In the genomic region with DNA sequence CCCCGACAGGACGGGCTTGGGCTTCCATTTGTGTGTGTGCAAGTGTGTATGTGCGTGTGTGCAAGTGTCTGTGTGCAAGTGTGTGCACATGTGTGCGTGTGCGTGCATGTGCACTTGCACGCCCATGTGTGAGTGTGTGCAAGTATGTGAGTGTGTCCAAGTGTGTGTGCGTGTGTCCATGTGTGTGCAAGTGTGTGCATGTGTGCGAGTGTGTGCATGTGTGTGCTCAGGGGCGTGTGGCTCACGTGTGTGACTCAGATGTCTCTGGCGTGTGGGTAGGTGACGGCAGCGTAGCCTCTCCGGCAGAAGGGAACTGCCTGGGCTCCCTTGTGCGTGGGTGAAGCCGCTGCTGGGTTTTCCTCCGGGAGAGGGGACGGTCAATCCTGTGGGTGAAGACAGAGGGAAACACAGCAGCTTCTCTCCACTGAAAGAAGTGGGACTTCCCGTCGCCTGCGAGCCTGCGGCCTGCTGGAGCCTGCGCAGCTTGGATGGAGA, we compare ENCODE assay signal across 10 cellular contexts. TPM values are rescaled to one million over a fixed set of nuclear protein-coding genes. Genes with fewer than 3 reads are reported as not detected.
DNase-seq lines count a peak whose midpoint lies in the region; ATAC-seq, FAIRE-seq and TF ChIP-seq lines count a peak whose summit lies in the region.
"Had no signal": no experiment of that assay in that cellular context is flagged by ENCODE, and none has a peak within 500 bp of the region (broad histone marks: within the 10 kb centered on the region; RNA-seq: fewer than 3 reads in every experiment).

No MANE protein-coding gene starts in this region.

- H3K4me1 ChIP-seq in DND-41 (ENCODE audit: insufficient read depth, low read length) (peaks cover 23% of the 10 kb centered on the region), HUES64 (ENCODE audit: insufficient read depth, low read length) (no peaks in the 10 kb centered on the region), H1 (replicated peaks in 1 of 4; ENCODE audit: control insufficient read depth in 3 of 4, insufficient read depth in 4 of 4, low read length in 3 of 4) (peaks cover 0 to 25% (median 9%) of the 10 kb centered on the region in 4 experiments; a peak in 5 of 7 replicates)

- no peaks in the 10 kb centered on the region; the same call in 1 of the 2 replicates for H3K79me1 ChIP-seq in H1 (ENCODE audit: low read depth, low read length)

- no peak for DNase-seq in DND-41
- DNase-seq in H1 (ENCODE audit: low read depth in 1 of 2, low spot score in 2 of 2) = no peak
- peak; percentile 29 for DNase-seq in occipital lobe (lab: John Stamatoyannopoulos, UW)
- DNase-seq in midbrain (lab: John Stamatoyannopoulos, UW) = no peak
- DNase-seq in DMS53 treated with DMSO at 0.1 percent for 48 hours (lab: John Stamatoyannopoulos, UW; ENCODE audit: unreplicated experiment) = no peak
- DNase-seq: KBM-7, NCI-H2171 had no signal

- H3K27ac ChIP-seq in DND-41 (ENCODE audit: low read length) (no peak overlapping the region), HUES64 (ENCODE audit: low read depth, low read length) (no peak overlapping the region), H1 (ENCODE audit: low read depth, low read length) (no peak overlapping the region)
- H3K27ac ChIP-seq: gastroesophageal sphincter had no signal

- 0 out of 2 replicates have a peak overlapping the region, but pooled peaks have one; percentile 28 for H2BK20ac ChIP-seq in H1 (ENCODE audit: low read length)

- H3K23me2 ChIP-seq in H1 (ENCODE audit: low read depth, low read length) = peaks cover 10% of the 10 kb centered on the region

- H4K8ac ChIP-seq in H1 (ENCODE audit: extremely low read depth, insufficient read depth, low read length) = no peak overlapping the region

- H3K36me3 ChIP-seq in DND-41 (ENCODE audit: insufficient read depth, low read length) = no peaks in the 10 kb centered on the region
- H3K36me3 ChIP-seq in HUES64 (ENCODE audit: insufficient read depth, low read length) = no peaks in the 10 kb centered on the region
- H3K36me3 ChIP-seq in H1 (ENCODE audit: control insufficient read depth in 2 of 4, insufficient read depth in 4 of 4, low read length in 3 of 4) = no peaks in the 10 kb centered on the region
- H3K36me3 ChIP-seq: gastroesophageal sphincter had no signal

- TF ChIP-seq POLR2A in H1 (IDR thresholded peaks at IDR 0.05; ENCODE audit: control extremely low read depth in 1 of 2, low read depth in 2 of 2, low read length in 2 of 2) = no peak

- H3K18ac ChIP-seq in H1 (ENCODE audit: extremely low read depth, low read length) = 0 out of 2 replicates have a peak overlapping the region, but pooled peaks have one; percentile 71

- H2BK5ac ChIP-seq in H1 (ENCODE audit: low read depth, low read length) = no peak overlapping the region

- TF ChIP-seq EP300 in H1 (IDR thresholded peaks at IDR 0.05; ENCODE audit: borderline replicate concordance in 1 of 2, low read depth in 2 of 2, low read length in 2 of 2) = no peak

- POLR2A ChIA-PET in H1 (lab: Charles Lee; ENCODE audit: partially characterized antibody) = interaction anchor here (1.4 to 2.9 kb wide), 3 partner anchors 121 to 192 kb away, joined by 3 to 23 read pairs (median 5); partner anchors contain the start of gene PYCARD

- no peak overlapping the region for H3K56ac ChIP-seq in H1 (replicated peaks; ENCODE audit: insufficient read length, low read depth, low read length)

- no peak overlapping the region for H3K23ac ChIP-seq in H1 (ENCODE audit: insufficient read length)

- H3K4me2 ChIP-seq in DND-41 (ENCODE audit: insufficient read depth, low read length) = peak overlapping the region; percentile 76
- peak overlapping the region; percentile 62 to 85 for H3K4me2 ChIP-seq in H1 (ENCODE audit: insufficient read depth in 1 of 2, low read depth in 2 of 2, low read length in 2 of 2)

- no peak overlapping the region for H2BK15ac ChIP-seq in H1 (ENCODE audit: low read length)

- peak overlapping the region in 1 of 2 experiments; percentile 60; a peak in 2 of 4 replicates for H3K4me3 ChIP-seq in DND-41 (ENCODE audit: low read depth in 1 of 2, low read length in 2 of 2)
- H3K4me3 ChIP-seq in HUES64 (ENCODE audit: low read length) = peak overlapping the region; percentile 30; the same call in 1 of the 2 replicates
- H3K4me3 ChIP-seq in H1 (ENCODE audit: extremely low read depth in 1 of 4, insufficient read depth in 2 of 4, low read depth in 3 of 4, low read length in 4 of 4) = peak overlapping the region; percentile 39 to 66 (median 42); a peak in 7 of 8 replicates

- ATAC-seq in DND-41 (ENCODE audit: insufficient read depth, low read depth) (no peak), HG03521 (IDR thresholded peaks at IDR 0.05; ENCODE audit: unreplicated experiment) (no peak)
- ATAC-seq: gastroesophageal sphincter had no signal

- no peak overlapping the region for H4K91ac ChIP-seq in H1 (replicated peaks; ENCODE audit: insufficient read length, low read length)

- H4K20me1 ChIP-seq in DND-41 (ENCODE audit: insufficient read depth, low read length) (no peaks in the 10 kb centered on the region), H1 (replicated peaks in 1 of 2; ENCODE audit: control insufficient read depth in 1 of 2, insufficient read depth in 2 of 2, low read length in 2 of 2) (peaks cover 0 to 10% of the 10 kb centered on the region in 2 experiments)

- no peak for FAIRE-seq in H1 (lab: Jason Lieb, UNC)

- H2BK120ac ChIP-seq in H1 (replicated peaks; ENCODE audit: low read depth, low read length) = no peak overlapping the region

- no peaks in the 10 kb centered on the region for H3K79me2 ChIP-seq in DND-41 (ENCODE audit: insufficient read depth, low read length)
- no peaks in the 10 kb centered on the region for H3K79me2 ChIP-seq in H1 (ENCODE audit: control insufficient read depth in 1 of 2, insufficient read depth in 2 of 2, low read length in 2 of 2)

- peak overlapping the region; percentile 68; the same call in 1 of the 2 replicates for H2BK12ac ChIP-seq in H1 (ENCODE audit: low read depth, low read length)

- H2AFZ ChIP-seq in DND-41 (ENCODE audit: low read depth, low read length) (peak overlapping the region; percentile 53; the same call in 1 of the 2 replicates), H1 (ENCODE audit: low read length) (0 out of 2 replicates have a peak overlapping the region, but pooled peaks have one; percentile 37)

- no peak overlapping the region; the same call in 1 of the 2 replicates for H3K9ac ChIP-seq in DND-41 (ENCODE audit: low read depth, low read length)
- no peak overlapping the region for H3K9ac ChIP-seq in HUES64 (ENCODE audit: low read depth, low read length)
- H3K9ac ChIP-seq in H1 (replicated peaks in 1 of 4; ENCODE audit: extremely low read depth in 1 of 4, low read depth in 3 of 4, low read length in 3 of 4) = no peak overlapping the region

- 87% methylated on average over 23 of the region's 23 CpGs for WGBS in HUES64
- WGBS in H1 (ENCODE audit: extremely low coverage in 1 of 2, insufficient coverage in 1 of 2, insufficient read length in 1 of 2, insufficient replicate concordance in 2 of 2, low coverage in 1 of 2, low lambda C conversion rate in 2 of 2, missing lambda C conversion rate in 1 of 2), 2 experiments = 87% methylated on average over 23 of the region's 23 CpGs; no CpG with 5 or more reads in 1 of the 2 experiments

- no peak overlapping the region for H4K5ac ChIP-seq in H1 (ENCODE audit: insufficient read length, low read depth, low read length)

- no peaks in the 10 kb centered on the region for H3K9me3 ChIP-seq in DND-41 (ENCODE audit: insufficient read depth, low read length, severe bottlenecking)
- H3K9me3 ChIP-seq in HUES64 (ENCODE audit: insufficient read depth, low read depth, low read length) = 0 out of 2 replicates have a peak, but pooled peaks cover 5% of the 10 kb centered on the region
- H3K9me3 ChIP-seq in H1 (ENCODE audit: insufficient read depth in 2 of 2, low read depth in 1 of 2, low read length in 1 of 2) = no peaks in the 10 kb centered on the region
- H3K9me3 ChIP-seq: gastroesophageal sphincter had no signal

- H3K14ac ChIP-seq in H1 (ENCODE audit: insufficient read length) = no peak overlapping the region

- no peak for TF ChIP-seq RAD21 in H1 (IDR thresholded peaks at IDR 0.05 in 1 of 2, conservative IDR thresholded peaks at IDR 0.05 in 1 of 2; ENCODE audit: low read depth in 2 of 2, low read length in 2 of 2)

- H3K27me3 ChIP-seq in DND-41 (ENCODE audit: insufficient read depth, low read length, poor library complexity) (peaks cover 20% of the 10 kb centered on the region), HUES64 (ENCODE audit: insufficient read depth, low read length) (peaks cover 32% of the 10 kb centered on the region), H1 (replicated peaks in 1 of 4; ENCODE audit: control insufficient read depth in 3 of 4, extremely low read depth in 1 of 4, insufficient read depth in 3 of 4, low read length in 3 of 4) (peaks cover 4 to 33% (median 27%) of the 10 kb centered on the region in 4 experiments)

- CTCF ChIA-PET in H1 (lab: Charles Lee; ENCODE audit: partially characterized antibody) = interaction anchor here (0.7 to 3.0 kb wide), 4 partner anchors 86 to 344 kb away, joined by 3 to 9 read pairs (median 6); partner anchors contain the start of gene PYDC1

- TF ChIP-seq CTCF in DND-41 (IDR thresholded peaks at IDR 0.05; ENCODE audit: borderline replicate concordance, extremely low read depth, low read length, poor library complexity, severe bottlenecking) = no peak
- no peak for TF ChIP-seq CTCF in H1 (IDR thresholded peaks at IDR 0.05; ENCODE audit: control extremely low read depth in 1 of 3, insufficient read depth in 1 of 3, low read depth in 1 of 3, low read length in 3 of 3)

- H3K4ac ChIP-seq in H1 (replicated peaks; ENCODE audit: insufficient read length, low read depth, low read length) = peak overlapping the region; percentile 80

- no peak overlapping the region for H2AK5ac ChIP-seq in H1 (ENCODE audit: low read depth, low read length)

TF ChIP-seq in H1, 55 proteins besides CTCF, POLR2A, EP300 and RAD21:
- TF ChIP-seq TAF7 (optimal IDR thresholded peaks at IDR 0.05; ENCODE audit: borderline replicate concordance, low read depth, low read length) (no peak), EZH2 (IDR thresholded peaks at IDR 0.05; ENCODE audit: low read depth, low read length, severe bottlenecking) (peak; percentile 24)
TF ChIP-seq in H1: peak in this region for 1.

RNA-seq across cellular contexts. Expression of gene ITGAX, which starts 23.1 kb away (rescaled TPM):
- 0.05 TPM for polyA plus RNA-seq in HUES64 (2013, experiment 1 of 2)
- 0.38 TPM for polyA plus RNA-seq in HUES64 (2013, experiment 2 of 2)
- not detected in 2 replicates for total RNA-seq in H1 (2021; fragmentation: NEBNext Ultra II Directional; extraction: Animal tissue kit (Norgen Biotek cat#: 25700))
- polyA plus RNA-seq in H1 (2011; rRNA removed) = 0.13 and 0.30 TPM in 2 replicates
- 0.09 TPM for polyA plus RNA-seq in H1 (2011; cell fraction: cytosol; rRNA removed)
- 0.30 TPM for polyA plus RNA-seq in H1 (2011; cell fraction: nucleus; rRNA removed)
- polyA plus RNA-seq in H1 (2012, experiment 1 of 2) = 0.14 to 0.74 TPM (median 0.30 TPM) in 4 replicates
- polyA plus RNA-seq in H1 (2012, experiment 2 of 2) = 0.12 TPM
- 0.14 TPM for polyA plus RNA-seq in H1 (2013, experiment 1 of 2)
- 0.11 TPM for polyA plus RNA-seq in H1 (2013, experiment 2 of 2)
- polyA minus RNA-seq in H1 (2011; rRNA and poly(A)+ RNA removed) = 0.46 TPM in 1 of 2 replicates, not detected in the other
- polyA minus RNA-seq in H1 (2011; cell fraction: cytosol; rRNA and poly(A)+ RNA removed) = 0.59 TPM
- 0.30 TPM for polyA minus RNA-seq in H1 (2011; cell fraction: nucleus; rRNA and poly(A)+ RNA removed)
- total RNA-seq in occipital lobe = 1.6 TPM
